In the genomic region with DNA sequence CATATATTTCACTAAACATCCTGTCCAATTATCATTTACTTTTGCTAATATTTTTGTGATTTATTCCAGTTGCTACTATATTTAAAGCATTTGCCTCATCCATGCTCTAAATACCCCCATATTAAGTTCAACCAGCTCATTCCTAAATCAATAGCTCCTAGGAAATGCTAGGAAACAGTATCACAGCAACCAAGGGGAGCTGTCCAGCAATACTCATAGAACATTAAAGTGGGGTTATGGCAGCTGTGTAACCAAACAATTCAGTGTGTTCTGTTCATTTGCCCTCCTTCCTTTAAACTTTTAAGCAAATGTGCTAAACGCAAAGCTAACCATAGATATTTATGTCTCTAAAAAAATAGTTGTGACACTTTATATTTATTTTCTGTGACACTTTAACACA, we compare ENCODE assay signal across 1 cellular context.
TF ChIP-seq lines count a peak whose summit lies in the region.

No MANE protein-coding gene starts in this region.

TF ChIP-seq in GM12878, 131 proteins besides CTCF, POLR2A, EP300 and RAD21:
- no peak for TF ChIP-seq PML (IDR thresholded peaks at IDR 0.05; ENCODE audit: low read length)
- TF ChIP-seq, protein P1, sequence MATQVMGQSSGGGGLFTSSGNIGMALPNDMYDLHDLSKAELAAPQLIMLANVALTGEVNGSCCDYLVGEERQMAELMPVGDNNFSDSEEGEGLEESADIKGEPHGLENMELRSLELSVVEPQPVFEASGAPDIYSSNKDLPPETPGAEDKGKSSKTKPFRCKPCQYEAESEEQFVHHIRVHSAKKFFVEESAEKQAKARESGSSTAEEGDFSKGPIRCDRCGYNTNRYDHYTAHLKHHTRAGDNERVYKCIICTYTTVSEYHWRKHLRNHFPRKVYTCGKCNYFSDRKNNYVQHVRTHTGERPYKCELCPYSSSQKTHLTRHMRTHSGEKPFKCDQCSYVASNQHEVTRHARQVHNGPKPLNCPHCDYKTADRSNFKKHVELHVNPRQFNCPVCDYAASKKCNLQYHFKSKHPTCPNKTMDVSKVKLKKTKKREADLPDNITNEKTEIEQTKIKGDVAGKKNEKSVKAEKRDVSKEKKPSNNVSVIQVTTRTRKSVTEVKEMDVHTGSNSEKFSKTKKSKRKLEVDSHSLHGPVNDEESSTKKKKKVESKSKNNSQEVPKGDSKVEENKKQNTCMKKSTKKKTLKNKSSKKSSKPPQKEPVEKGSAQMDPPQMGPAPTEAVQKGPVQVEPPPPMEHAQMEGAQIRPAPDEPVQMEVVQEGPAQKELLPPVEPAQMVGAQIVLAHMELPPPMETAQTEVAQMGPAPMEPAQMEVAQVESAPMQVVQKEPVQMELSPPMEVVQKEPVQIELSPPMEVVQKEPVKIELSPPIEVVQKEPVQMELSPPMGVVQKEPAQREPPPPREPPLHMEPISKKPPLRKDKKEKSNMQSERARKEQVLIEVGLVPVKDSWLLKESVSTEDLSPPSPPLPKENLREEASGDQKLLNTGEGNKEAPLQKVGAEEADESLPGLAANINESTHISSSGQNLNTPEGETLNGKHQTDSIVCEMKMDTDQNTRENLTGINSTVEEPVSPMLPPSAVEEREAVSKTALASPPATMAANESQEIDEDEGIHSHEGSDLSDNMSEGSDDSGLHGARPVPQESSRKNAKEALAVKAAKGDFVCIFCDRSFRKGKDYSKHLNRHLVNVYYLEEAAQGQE (IDR thresholded peaks at IDR 0.05; ENCODE audit: low read depth, low read length): peak; percentile 51; the same call in 1 of the 2 replicates
TF ChIP-seq in GM12878: peak in this region for 1.
